Comparison of ENCODE assay signal across 17 cellular contexts in the genomic region with DNA sequence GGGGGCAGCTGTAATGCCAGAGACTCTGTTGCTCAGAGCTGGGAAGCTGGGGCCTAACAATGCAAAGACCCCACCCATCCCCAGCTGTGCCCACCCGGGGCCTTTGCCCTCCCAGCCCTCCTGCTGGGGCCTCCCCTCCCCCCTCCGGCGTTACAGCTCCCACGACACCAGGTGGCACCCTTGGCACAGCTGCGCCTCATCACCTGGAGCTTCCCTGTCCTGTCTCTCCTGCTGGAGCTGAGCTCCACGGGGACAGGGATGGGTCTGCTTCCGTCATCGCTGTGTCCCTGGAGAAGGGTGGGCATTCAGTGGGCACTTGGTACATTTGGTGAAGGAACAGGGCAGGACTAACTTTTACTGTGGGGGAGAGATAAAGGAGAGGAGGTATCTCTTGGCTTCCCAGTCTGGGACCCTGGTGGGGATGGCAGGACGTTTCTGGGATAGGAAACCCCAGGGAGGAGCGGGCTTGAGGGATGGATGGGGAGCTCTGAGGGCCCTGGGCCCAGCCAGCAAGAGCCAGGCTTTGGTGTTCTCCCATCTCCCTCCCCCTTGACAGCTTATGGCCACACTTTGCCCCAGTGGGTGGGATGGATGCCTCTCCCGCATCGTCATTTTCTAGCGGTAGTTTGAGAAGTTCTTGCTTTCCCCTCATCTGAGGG.
DNase-seq lines count a peak whose midpoint lies in the region; ATAC-seq, FAIRE-seq and TF ChIP-seq lines count a peak whose summit lies in the region.
"Had no signal": no experiment of that assay in that cellular context is flagged by ENCODE, and none has a peak within 500 bp of the region (broad histone marks: within the 10 kb centered on the region; RNA-seq: fewer than 3 reads in every experiment).

No MANE protein-coding gene starts in this region.

- in situ Hi-C loops in GM12878 (cut with MboI) = no loop called here

- peak overlapping the region; percentile 94 for H4K8ac ChIP-seq in mesenchymal stem cell (ENCODE audit: low read length)

- TF ChIP-seq RAD21 in GM12878 (IDR thresholded peaks at IDR 0.05; ENCODE audit: insufficient read depth, low read depth, low read length) = peak; percentile 44

- H4K20me1 ChIP-seq in BLaER1 (no peaks in the 10 kb centered on the region), GM12878 (ENCODE audit: control insufficient read depth, insufficient read depth) (no peaks in the 10 kb centered on the region)

- H3K23ac ChIP-seq in mesenchymal stem cell (ENCODE audit: low read length in 2 of 2) = peak overlapping the region in 1 of 2 experiments; percentile 56

- H3K9me3 ChIP-seq in BLaER1 (peaks cover 9% of the 10 kb centered on the region), GM12878 (replicated peaks; ENCODE audit: control insufficient read depth, insufficient read depth, low read length) (no peaks in the 10 kb centered on the region), mesenchymal stem cell (ENCODE audit: control insufficient read depth, low read length) (peaks cover 5% of the 10 kb centered on the region)
- H3K9me3 ChIP-seq: HAP-1 had no signal

- TF ChIP-seq EP300 in GM12878 (IDR thresholded peaks at IDR 0.05; ENCODE audit: borderline replicate concordance in 1 of 2, control insufficient read depth in 1 of 2, low read depth in 2 of 2, low read length in 2 of 2) = no peak

- RAD21 ChIA-PET in GM12878 (lab: Charles Lee; ENCODE audit: unreplicated experiment) = no interaction called here

- peak overlapping the region in 1 of 2 experiments; percentile 51 for H3K4ac ChIP-seq in mesenchymal stem cell (ENCODE audit: low read depth in 1 of 2, low read length in 2 of 2)

- H2AFZ ChIP-seq in GM12878 (ENCODE audit: control insufficient read depth, low read depth, low read length) (no peak overlapping the region), mesenchymal stem cell (ENCODE audit: low read depth, low read length) (no peak overlapping the region)

- CTCF ChIA-PET in GM12878 (lab: Yijun Ruan, JAX) = interaction anchor here (1.7 kb wide), 1 partner anchor 14 kb away, joined by 4 read pairs; no protein-coding TSS in a partner anchor

- H3K27ac ChIP-seq in BLaER1 (peak overlapping the region; percentile 74), GM12878 (ENCODE audit: control insufficient read depth, insufficient read depth) (no peak overlapping the region), mesenchymal stem cell (ENCODE audit: low read length, poor library complexity, severe bottlenecking) (no peak overlapping the region)
- H3K27ac ChIP-seq: esophagus muscularis mucosa, left lung had no signal

- FAIRE-seq in GM12878 (lab: Jason Lieb, UNC) = no peak

- no peaks in the 10 kb centered on the region for H3K27me3 ChIP-seq in BLaER1
- H3K27me3 ChIP-seq in GM12878 (replicated peaks in 1 of 2; ENCODE audit: control insufficient read depth in 2 of 2, insufficient read depth in 2 of 2, low read length in 1 of 2) = no peaks in the 10 kb centered on the region
- H3K27me3 ChIP-seq in mesenchymal stem cell (ENCODE audit: control insufficient read depth in 1 of 2, insufficient read depth in 1 of 2, low read length in 2 of 2) = peaks cover 0 to 22% of the 10 kb centered on the region in 2 experiments

- no peaks in the 10 kb centered on the region for H3K79me2 ChIP-seq in GM12878 (ENCODE audit: control insufficient read depth, insufficient read depth, low read length)

- H3K18ac ChIP-seq in mesenchymal stem cell (ENCODE audit: low read depth in 1 of 2, low read length in 2 of 2) = peak overlapping the region in 1 of 2 experiments; percentile 37

- H4K91ac ChIP-seq in mesenchymal stem cell (ENCODE audit: low read length) = no peak overlapping the region

- no peak overlapping the region for H2BK5ac ChIP-seq in mesenchymal stem cell (ENCODE audit: low read depth, low read length, poor library complexity, severe bottlenecking)

- POLR2A ChIA-PET in GM12878 (lab: Charles Lee) = no interaction called here

- H3K9ac ChIP-seq in BLaER1 (peak overlapping the region; percentile 48), GM12878 (ENCODE audit: control insufficient read depth, insufficient read depth, low read length) (no peak overlapping the region), mesenchymal stem cell (ENCODE audit: low read length) (no peak overlapping the region)

- BruUV-seq in GM12878 (replicated peaks; lab: Mats Ljungman, UMichigan) = no TSS peak

- intact Hi-C loops in GM12878 (cut with micrococcal nuclease; ENCODE audit: unreplicated experiment) = no loop called here

- H3K36me3 ChIP-seq in BLaER1 (no peaks in the 10 kb centered on the region), GM12878 (ENCODE audit: control insufficient read depth in 2 of 2, insufficient read depth in 2 of 2, low read length in 1 of 2) (no peaks in the 10 kb centered on the region), mesenchymal stem cell (ENCODE audit: control insufficient read depth in 1 of 2, insufficient read depth in 2 of 2, low read depth in 1 of 2, low read length in 2 of 2) (no peaks in the 10 kb centered on the region)
- H3K36me3 ChIP-seq: esophagus muscularis mucosa, HAP-1, left lung had no signal

- H3K79me1 ChIP-seq in mesenchymal stem cell (replicated peaks; ENCODE audit: low read length, poor library complexity, severe bottlenecking) = no peaks in the 10 kb centered on the region

- peak overlapping the region in 1 of 2 experiments; percentile 61 for H2BK12ac ChIP-seq in mesenchymal stem cell (ENCODE audit: low read length in 2 of 2)

- no peak overlapping the region for H2BK15ac ChIP-seq in mesenchymal stem cell (ENCODE audit: low read depth, poor library complexity, severe bottlenecking)

- peak; percentile 33 for TF ChIP-seq CTCF in GM12873 (IDR thresholded peaks at IDR 0.05; ENCODE audit: insufficient read depth, low read depth, low read length, missing control alignments)
- peak in 1 of 3 experiments; percentile 14; a peak in 1 of 6 replicates for TF ChIP-seq CTCF in GM12878 (IDR thresholded peaks at IDR 0.05 in 2 of 3, conservative IDR thresholded peaks at IDR 0.05 in 1 of 3; ENCODE audit: control insufficient read depth in 2 of 3, extremely low read depth in 1 of 3, insufficient read depth in 1 of 3, low read depth in 3 of 3, low read length in 3 of 3)

- H3K4me3 ChIP-seq in BLaER1 (no peak overlapping the region), GM12878 (no peak overlapping the region), mesenchymal stem cell (ENCODE audit: insufficient read depth in 1 of 2, low read depth in 1 of 2, low read length in 2 of 2) (no peak overlapping the region)
- H3K4me3 ChIP-seq: esophagus muscularis mucosa, HAP-1, left lung had no signal

- H3K4me1 ChIP-seq in BLaER1 (peaks cover 70% of the 10 kb centered on the region), GM12878 (ENCODE audit: control insufficient read depth, insufficient read depth, low read length) (peaks cover 28% of the 10 kb centered on the region), mesenchymal stem cell (ENCODE audit: control insufficient read depth, insufficient read depth, low read depth, low read length) (peaks cover 17% of the 10 kb centered on the region)
- H3K4me1 ChIP-seq: HAP-1, left lung had no signal

- WGBS in GM12878 (ENCODE audit: insufficient coverage, insufficient replicate concordance, low lambda C conversion rate, missing lambda C conversion rate) = 38% methylated on average over 13 of the region's 13 CpGs
- WGBS in mesenchymal stem cell = 89% methylated on average over 12 of the region's 13 CpGs

- no peak for DNase-seq in GM12878 (ENCODE audit: low read depth, low spot score)
- DNase-seq in mesenchymal stem cell = no peak
- no peak for DNase-seq in RPMI8226
- DNase-seq: activated B cell treated with CpG ODN at 0.5 μM for 24 hours; activated CD8-positive, alpha-beta memory T cell treated with anti-CD3 and anti-CD28 coated beads, Interleukin-2, amount 50 U/mL, for 48 hours; CD4-positive, alpha-beta memory T cell; left lung; NCI-H2171; right cardiac atrium; stimulated activated naive CD4-positive, alpha-beta T cell had no signal

- ATAC-seq in GM12878 (no peak), HG03196 (IDR thresholded peaks at IDR 0.05; ENCODE audit: unreplicated experiment) (no peak), GM18861 (IDR thresholded peaks at IDR 0.05; ENCODE audit: unreplicated experiment) (no peak)
- ATAC-seq: naive thymus-derived CD8-positive, alpha-beta T cell; right cardiac atrium had no signal

- no peak overlapping the region for H2AK5ac ChIP-seq in mesenchymal stem cell (ENCODE audit: low read length, severe bottlenecking)

- H2BK120ac ChIP-seq in mesenchymal stem cell (ENCODE audit: low read depth, low read length) = peak overlapping the region; percentile 75

- no peak for TF ChIP-seq POLR2A in GM12878 (IDR thresholded peaks at IDR 0.05; ENCODE audit: low read depth, low read length)

- H3K4me2 ChIP-seq in BLaER1 (peak overlapping the region; percentile 84), GM12878 (ENCODE audit: control insufficient read depth, insufficient read depth) (no peak overlapping the region), mesenchymal stem cell (ENCODE audit: low read length, poor library complexity, severe bottlenecking) (no peak overlapping the region)

- H3K14ac ChIP-seq in mesenchymal stem cell (ENCODE audit: low read length in 2 of 2) = no peak overlapping the region

- SMC1A ChIA-PET in GM12878 (lab: Charles Lee; ENCODE audit: uncharacterized antibody, unreplicated experiment) = no interaction called here

TF ChIP-seq in GM12878, 131 proteins besides CTCF, POLR2A, EP300 and RAD21:
- TF ChIP-seq KLF5 (IDR thresholded peaks at IDR 0.05; ENCODE audit: partially characterized antibody) = no peak
- no peak for TF ChIP-seq SUZ12 (IDR thresholded peaks at IDR 0.05; ENCODE audit: unreplicated experiment)
- no peak for TF ChIP-seq NFYA (IDR thresholded peaks at IDR 0.05; ENCODE audit: borderline replicate concordance, low read depth, low read length)
- no peak for TF ChIP-seq NR2F1 (conservative IDR thresholded peaks at IDR 0.05)
- TF ChIP-seq, protein P1, sequence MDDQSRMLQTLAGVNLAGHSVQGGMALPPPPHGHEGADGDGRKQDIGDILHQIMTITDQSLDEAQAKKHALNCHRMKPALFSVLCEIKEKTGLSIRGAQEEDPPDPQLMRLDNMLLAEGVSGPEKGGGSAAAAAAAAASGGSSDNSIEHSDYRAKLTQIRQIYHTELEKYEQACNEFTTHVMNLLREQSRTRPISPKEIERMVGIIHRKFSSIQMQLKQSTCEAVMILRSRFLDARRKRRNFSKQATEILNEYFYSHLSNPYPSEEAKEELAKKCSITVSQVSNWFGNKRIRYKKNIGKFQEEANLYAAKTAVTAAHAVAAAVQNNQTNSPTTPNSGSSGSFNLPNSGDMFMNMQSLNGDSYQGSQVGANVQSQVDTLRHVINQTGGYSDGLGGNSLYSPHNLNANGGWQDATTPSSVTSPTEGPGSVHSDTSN (IDR thresholded peaks at IDR 0.05; ENCODE audit: insufficient replicate concordance, low read depth, low read length) = no peak
- TF ChIP-seq STAT1 (conservative IDR thresholded peaks at IDR 0.05) = no peak
